In the genomic region with DNA sequence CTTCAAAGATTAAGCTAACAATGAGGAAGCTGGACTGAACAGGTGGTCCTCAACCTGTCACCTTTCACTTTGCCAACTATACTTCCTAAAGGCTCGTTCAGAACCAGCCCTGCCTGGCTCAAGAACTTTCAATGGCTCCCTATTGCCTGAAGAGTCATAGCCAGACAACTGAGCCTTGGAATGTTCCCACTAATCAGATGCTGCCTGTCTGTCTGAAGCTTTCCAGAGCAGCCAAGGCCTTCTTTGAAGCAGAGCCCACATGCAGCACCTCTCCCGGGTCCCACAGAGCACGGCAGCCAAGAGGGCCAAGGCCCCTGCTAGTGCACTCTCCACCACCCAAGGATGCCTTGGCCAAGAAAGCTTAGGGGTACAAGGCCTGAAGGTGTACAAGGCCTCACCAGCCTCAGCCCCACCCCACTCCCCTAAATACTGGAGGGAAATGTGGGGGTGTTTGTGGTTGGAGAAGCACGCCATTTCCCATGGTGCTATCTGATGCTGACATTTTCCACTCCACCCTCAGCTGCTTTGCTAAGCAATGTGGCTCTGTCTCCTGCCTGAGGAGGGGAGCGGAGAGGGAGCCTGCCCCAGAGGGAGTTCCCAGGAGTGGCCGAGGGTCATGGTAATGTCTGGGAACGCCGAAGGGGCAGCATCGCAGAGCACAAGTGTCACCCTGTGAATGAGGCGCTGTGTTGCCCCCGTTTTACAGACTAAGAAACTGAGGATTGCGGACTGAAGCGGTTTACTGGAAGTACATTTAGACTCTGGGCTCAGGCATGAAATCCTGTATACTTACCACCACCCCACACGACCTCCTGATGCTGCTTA, we compare ENCODE assay signal across 1 cellular context.
TF ChIP-seq lines count a peak whose summit lies in the region.

No MANE protein-coding gene starts in this region.

TF ChIP-seq in K562, 482 proteins besides CTCF, POLR2A, EP300 and RAD21 (continued from another document and continues in another):
- TF ChIP-seq, protein P1, sequence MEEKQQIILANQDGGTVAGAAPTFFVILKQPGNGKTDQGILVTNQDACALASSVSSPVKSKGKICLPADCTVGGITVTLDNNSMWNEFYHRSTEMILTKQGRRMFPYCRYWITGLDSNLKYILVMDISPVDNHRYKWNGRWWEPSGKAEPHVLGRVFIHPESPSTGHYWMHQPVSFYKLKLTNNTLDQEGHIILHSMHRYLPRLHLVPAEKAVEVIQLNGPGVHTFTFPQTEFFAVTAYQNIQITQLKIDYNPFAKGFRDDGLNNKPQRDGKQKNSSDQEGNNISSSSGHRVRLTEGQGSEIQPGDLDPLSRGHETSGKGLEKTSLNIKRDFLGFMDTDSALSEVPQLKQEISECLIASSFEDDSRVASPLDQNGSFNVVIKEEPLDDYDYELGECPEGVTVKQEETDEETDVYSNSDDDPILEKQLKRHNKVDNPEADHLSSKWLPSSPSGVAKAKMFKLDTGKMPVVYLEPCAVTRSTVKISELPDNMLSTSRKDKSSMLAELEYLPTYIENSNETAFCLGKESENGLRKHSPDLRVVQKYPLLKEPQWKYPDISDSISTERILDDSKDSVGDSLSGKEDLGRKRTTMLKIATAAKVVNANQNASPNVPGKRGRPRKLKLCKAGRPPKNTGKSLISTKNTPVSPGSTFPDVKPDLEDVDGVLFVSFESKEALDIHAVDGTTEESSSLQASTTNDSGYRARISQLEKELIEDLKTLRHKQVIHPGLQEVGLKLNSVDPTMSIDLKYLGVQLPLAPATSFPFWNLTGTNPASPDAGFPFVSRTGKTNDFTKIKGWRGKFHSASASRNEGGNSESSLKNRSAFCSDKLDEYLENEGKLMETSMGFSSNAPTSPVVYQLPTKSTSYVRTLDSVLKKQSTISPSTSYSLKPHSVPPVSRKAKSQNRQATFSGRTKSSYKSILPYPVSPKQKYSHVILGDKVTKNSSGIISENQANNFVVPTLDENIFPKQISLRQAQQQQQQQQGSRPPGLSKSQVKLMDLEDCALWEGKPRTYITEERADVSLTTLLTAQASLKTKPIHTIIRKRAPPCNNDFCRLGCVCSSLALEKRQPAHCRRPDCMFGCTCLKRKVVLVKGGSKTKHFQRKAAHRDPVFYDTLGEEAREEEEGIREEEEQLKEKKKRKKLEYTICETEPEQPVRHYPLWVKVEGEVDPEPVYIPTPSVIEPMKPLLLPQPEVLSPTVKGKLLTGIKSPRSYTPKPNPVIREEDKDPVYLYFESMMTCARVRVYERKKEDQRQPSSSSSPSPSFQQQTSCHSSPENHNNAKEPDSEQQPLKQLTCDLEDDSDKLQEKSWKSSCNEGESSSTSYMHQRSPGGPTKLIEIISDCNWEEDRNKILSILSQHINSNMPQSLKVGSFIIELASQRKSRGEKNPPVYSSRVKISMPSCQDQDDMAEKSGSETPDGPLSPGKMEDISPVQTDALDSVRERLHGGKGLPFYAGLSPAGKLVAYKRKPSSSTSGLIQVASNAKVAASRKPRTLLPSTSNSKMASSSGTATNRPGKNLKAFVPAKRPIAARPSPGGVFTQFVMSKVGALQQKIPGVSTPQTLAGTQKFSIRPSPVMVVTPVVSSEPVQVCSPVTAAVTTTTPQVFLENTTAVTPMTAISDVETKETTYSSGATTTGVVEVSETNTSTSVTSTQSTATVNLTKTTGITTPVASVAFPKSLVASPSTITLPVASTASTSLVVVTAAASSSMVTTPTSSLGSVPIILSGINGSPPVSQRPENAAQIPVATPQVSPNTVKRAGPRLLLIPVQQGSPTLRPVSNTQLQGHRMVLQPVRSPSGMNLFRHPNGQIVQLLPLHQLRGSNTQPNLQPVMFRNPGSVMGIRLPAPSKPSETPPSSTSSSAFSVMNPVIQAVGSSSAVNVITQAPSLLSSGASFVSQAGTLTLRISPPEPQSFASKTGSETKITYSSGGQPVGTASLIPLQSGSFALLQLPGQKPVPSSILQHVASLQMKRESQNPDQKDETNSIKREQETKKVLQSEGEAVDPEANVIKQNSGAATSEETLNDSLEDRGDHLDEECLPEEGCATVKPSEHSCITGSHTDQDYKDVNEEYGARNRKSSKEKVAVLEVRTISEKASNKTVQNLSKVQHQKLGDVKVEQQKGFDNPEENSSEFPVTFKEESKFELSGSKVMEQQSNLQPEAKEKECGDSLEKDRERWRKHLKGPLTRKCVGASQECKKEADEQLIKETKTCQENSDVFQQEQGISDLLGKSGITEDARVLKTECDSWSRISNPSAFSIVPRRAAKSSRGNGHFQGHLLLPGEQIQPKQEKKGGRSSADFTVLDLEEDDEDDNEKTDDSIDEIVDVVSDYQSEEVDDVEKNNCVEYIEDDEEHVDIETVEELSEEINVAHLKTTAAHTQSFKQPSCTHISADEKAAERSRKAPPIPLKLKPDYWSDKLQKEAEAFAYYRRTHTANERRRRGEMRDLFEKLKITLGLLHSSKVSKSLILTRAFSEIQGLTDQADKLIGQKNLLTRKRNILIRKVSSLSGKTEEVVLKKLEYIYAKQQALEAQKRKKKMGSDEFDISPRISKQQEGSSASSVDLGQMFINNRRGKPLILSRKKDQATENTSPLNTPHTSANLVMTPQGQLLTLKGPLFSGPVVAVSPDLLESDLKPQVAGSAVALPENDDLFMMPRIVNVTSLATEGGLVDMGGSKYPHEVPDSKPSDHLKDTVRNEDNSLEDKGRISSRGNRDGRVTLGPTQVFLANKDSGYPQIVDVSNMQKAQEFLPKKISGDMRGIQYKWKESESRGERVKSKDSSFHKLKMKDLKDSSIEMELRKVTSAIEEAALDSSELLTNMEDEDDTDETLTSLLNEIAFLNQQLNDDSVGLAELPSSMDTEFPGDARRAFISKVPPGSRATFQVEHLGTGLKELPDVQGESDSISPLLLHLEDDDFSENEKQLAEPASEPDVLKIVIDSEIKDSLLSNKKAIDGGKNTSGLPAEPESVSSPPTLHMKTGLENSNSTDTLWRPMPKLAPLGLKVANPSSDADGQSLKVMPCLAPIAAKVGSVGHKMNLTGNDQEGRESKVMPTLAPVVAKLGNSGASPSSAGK (IDR thresholded peaks at IDR 0.05), result peak; percentile 72; the same call in 1 of the 2 replicates
- TF ChIP-seq DNMT1 (IDR thresholded peaks at IDR 0.05), result no peak
- 0 out of 2 replicates have a peak, but pooled peaks have one; percentile 22 for TF ChIP-seq ZNF263 (CRISPR knock-in tag; IDR thresholded peaks at IDR 0.05; ENCODE audit: borderline replicate concordance)
- TF ChIP-seq, protein P2, sequence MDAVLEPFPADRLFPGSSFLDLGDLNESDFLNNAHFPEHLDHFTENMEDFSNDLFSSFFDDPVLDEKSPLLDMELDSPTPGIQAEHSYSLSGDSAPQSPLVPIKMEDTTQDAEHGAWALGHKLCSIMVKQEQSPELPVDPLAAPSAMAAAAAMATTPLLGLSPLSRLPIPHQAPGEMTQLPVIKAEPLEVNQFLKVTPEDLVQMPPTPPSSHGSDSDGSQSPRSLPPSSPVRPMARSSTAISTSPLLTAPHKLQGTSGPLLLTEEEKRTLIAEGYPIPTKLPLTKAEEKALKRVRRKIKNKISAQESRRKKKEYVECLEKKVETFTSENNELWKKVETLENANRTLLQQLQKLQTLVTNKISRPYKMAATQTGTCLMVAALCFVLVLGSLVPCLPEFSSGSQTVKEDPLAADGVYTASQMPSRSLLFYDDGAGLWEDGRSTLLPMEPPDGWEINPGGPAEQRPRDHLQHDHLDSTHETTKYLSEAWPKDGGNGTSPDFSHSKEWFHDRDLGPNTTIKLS (IDR thresholded peaks at IDR 0.05; ENCODE audit: borderline replicate concordance, low read depth), result no peak
- no peak for TF ChIP-seq MXI1 (IDR thresholded peaks at IDR 0.05; ENCODE audit: low read depth, low read length)
- TF ChIP-seq C11orf30 (IDR thresholded peaks at IDR 0.05; ENCODE audit: low read depth), result no peak
- 0 out of 2 replicates have a peak, but pooled peaks have one; percentile 41 for TF ChIP-seq SRSF3 (IDR thresholded peaks at IDR 0.05; ENCODE audit: insufficient read depth, low read length)
- TF ChIP-seq SRSF1 (IDR thresholded peaks at IDR 0.05; ENCODE audit: low read depth, low read length), result no peak
- 0 out of 4 replicates have a peak, but pooled peaks of 1 of the 2 experiments have one; percentile 23 for TF ChIP-seq TBL1XR1 (IDR thresholded peaks at IDR 0.05; ENCODE audit: low read length in 2 of 2)
- no peak for TF ChIP-seq KLF1 (tag; IDR thresholded peaks at IDR 0.05)
- TF ChIP-seq ZC3H4 (CRISPR knock-in tag; IDR thresholded peaks at IDR 0.05; ENCODE audit: borderline replicate concordance), result no peak
- no peak for TF ChIP-seq MCM3 (IDR thresholded peaks at IDR 0.05)
- TF ChIP-seq HDAC2 (IDR thresholded peaks at IDR 0.05), result peak; percentile 89
- TF ChIP-seq, protein P3, sequence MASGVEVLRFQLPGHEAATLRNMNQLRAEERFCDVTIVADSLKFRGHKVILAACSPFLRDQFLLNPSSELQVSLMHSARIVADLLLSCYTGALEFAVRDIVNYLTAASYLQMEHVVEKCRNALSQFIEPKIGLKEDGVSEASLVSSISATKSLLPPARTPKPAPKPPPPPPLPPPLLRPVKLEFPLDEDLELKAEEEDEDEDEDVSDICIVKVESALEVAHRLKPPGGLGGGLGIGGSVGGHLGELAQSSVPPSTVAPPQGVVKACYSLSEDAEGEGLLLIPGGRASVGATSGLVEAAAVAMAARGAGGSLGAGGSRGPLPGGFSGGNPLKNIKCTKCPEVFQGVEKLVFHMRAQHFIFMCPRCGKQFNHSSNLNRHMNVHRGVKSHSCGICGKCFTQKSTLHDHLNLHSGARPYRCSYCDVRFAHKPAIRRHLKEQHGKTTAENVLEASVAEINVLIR (CRISPR knock-in tag; IDR thresholded peaks at IDR 0.05), result no peak
- TF ChIP-seq HDAC6 (IDR thresholded peaks at IDR 0.05; ENCODE audit: low read depth, low read length), result no peak
- TF ChIP-seq, protein P4, sequence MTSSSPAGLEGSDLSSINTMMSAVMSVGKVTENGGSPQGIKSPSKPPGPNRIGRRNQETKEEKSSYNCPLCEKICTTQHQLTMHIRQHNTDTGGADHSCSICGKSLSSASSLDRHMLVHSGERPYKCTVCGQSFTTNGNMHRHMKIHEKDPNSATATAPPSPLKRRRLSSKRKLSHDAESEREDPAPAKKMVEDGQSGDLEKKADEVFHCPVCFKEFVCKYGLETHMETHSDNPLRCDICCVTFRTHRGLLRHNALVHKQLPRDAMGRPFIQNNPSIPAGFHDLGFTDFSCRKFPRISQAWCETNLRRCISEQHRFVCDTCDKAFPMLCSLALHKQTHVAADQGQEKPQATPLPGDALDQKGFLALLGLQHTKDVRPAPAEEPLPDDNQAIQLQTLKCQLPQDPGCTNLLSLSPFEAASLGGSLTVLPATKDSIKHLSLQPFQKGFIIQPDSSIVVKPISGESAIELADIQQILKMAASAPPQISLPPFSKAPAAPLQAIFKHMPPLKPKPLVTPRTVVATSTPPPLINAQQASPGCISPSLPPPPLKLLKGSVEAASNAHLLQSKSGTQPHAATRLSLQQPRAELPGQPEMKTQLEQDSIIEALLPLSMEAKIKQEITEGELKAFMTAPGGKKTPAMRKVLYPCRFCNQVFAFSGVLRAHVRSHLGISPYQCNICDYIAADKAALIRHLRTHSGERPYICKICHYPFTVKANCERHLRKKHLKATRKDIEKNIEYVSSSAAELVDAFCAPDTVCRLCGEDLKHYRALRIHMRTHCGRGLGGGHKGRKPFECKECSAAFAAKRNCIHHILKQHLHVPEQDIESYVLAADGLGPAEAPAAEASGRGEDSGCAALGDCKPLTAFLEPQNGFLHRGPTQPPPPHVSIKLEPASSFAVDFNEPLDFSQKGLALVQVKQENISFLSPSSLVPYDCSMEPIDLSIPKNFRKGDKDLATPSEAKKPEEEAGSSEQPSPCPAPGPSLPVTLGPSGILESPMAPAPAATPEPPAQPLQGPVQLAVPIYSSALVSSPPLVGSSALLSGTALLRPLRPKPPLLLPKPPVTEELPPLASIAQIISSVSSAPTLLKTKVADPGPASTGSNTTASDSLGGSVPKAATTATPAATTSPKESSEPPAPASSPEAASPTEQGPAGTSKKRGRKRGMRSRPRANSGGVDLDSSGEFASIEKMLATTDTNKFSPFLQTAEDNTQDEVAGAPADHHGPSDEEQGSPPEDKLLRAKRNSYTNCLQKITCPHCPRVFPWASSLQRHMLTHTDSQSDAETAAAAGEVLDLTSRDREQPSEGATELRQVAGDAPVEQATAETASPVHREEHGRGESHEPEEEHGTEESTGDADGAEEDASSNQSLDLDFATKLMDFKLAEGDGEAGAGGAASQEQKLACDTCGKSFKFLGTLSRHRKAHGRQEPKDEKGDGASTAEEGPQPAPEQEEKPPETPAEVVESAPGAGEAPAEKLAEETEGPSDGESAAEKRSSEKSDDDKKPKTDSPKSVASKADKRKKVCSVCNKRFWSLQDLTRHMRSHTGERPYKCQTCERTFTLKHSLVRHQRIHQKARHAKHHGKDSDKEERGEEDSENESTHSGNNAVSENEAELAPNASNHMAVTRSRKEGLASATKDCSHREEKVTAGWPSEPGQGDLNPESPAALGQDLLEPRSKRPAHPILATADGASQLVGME (CRISPR knock-in tag; IDR thresholded peaks at IDR 0.05), result peak; percentile 86
- no peak for TF ChIP-seq CCAR2 (IDR thresholded peaks at IDR 0.05; ENCODE audit: low read depth, low read length)
- TF ChIP-seq NFATC3 (IDR thresholded peaks at IDR 0.05), result no peak
- TF ChIP-seq, protein P5, sequence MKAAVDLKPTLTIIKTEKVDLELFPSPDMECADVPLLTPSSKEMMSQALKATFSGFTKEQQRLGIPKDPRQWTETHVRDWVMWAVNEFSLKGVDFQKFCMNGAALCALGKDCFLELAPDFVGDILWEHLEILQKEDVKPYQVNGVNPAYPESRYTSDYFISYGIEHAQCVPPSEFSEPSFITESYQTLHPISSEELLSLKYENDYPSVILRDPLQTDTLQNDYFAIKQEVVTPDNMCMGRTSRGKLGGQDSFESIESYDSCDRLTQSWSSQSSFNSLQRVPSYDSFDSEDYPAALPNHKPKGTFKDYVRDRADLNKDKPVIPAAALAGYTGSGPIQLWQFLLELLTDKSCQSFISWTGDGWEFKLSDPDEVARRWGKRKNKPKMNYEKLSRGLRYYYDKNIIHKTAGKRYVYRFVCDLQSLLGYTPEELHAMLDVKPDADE (conservative IDR thresholded peaks at IDR 0.05; ENCODE audit: control insufficient read depth, low read depth, low read length), result no peak
- TF ChIP-seq, protein P6, sequence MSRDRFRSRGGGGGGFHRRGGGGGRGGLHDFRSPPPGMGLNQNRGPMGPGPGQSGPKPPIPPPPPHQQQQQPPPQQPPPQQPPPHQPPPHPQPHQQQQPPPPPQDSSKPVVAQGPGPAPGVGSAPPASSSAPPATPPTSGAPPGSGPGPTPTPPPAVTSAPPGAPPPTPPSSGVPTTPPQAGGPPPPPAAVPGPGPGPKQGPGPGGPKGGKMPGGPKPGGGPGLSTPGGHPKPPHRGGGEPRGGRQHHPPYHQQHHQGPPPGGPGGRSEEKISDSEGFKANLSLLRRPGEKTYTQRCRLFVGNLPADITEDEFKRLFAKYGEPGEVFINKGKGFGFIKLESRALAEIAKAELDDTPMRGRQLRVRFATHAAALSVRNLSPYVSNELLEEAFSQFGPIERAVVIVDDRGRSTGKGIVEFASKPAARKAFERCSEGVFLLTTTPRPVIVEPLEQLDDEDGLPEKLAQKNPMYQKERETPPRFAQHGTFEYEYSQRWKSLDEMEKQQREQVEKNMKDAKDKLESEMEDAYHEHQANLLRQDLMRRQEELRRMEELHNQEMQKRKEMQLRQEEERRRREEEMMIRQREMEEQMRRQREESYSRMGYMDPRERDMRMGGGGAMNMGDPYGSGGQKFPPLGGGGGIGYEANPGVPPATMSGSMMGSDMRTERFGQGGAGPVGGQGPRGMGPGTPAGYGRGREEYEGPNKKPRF (IDR thresholded peaks at IDR 0.05; ENCODE audit: low read depth, low read length), result no peak
- TF ChIP-seq, protein P7, sequence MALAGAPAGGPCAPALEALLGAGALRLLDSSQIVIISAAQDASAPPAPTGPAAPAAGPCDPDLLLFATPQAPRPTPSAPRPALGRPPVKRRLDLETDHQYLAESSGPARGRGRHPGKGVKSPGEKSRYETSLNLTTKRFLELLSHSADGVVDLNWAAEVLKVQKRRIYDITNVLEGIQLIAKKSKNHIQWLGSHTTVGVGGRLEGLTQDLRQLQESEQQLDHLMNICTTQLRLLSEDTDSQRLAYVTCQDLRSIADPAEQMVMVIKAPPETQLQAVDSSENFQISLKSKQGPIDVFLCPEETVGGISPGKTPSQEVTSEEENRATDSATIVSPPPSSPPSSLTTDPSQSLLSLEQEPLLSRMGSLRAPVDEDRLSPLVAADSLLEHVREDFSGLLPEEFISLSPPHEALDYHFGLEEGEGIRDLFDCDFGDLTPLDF (CRISPR knock-in tag; IDR thresholded peaks at IDR 0.05), result no peak
- no peak for TF ChIP-seq ZBTB7A (IDR thresholded peaks at IDR 0.05; ENCODE audit: borderline replicate concordance, control insufficient read depth, low read depth, low read length)
- no peak for TF ChIP-seq JUNB (CRISPR knock-in tag; conservative IDR thresholded peaks at IDR 0.05)
- no peak for TF ChIP-seq ZKSCAN3 (CRISPR knock-in tag; IDR thresholded peaks at IDR 0.05)
